15 cellular contexts compared by ENCODE assay signal in the genomic region with DNA sequence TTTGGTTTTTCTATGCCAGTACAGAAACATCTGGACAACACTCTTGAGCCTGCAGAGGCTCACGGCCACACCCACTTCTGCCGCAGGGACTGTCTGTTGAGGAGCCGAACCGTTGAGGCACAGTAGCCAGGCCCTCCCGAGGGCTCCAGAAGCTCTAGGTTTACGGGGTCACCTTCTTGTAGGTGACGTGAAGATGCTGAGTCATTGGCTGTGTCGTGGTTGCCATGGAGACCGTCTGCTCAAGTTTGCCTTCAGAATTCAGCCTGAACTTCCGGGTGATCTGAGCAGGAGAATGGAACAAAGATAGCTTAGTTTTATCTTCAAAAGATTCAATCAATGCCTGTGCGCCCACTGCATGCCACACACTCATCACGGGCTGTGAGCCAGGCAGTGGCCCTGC. TPM values are rescaled to one million over a fixed set of nuclear protein-coding genes. Genes with fewer than 3 reads are reported as not detected.
A peak's percentile ranks its signal among the peaks of the same experiment; 100 is the strongest.
DNase-seq lines count a peak whose midpoint lies in the region; ATAC-seq and TF ChIP-seq lines count a peak whose summit lies in the region.
"Had no signal": no experiment of that assay in that cellular context is flagged by ENCODE, and none has a peak within 500 bp of the region (broad histone marks: within the 10 kb centered on the region; RNA-seq: fewer than 3 reads in every experiment).

No MANE protein-coding gene starts in this region.

- H3K4me1 ChIP-seq in lower lobe of right lung = no peaks in the 10 kb centered on the region
- H3K4me1 ChIP-seq: foreskin keratinocyte had no signal

- H3K4me3 Mint-ChIP-seq in Calu3 (ENCODE audit: low read depth, unreplicated experiment) = peak overlapping the region; percentile 27
- H3K4me3 Mint-ChIP-seq in type B pancreatic cell = no peak overlapping the region
- H3K4me3 Mint-ChIP-seq: activated CD4-positive, alpha-beta T cell treated with anti-CD3 and anti-CD28 coated beads, Interleukin-2, amount 10 ng/mL, durations not matched to agents 7 days and 5 days; dendritic cell treated with granulocyte-macrophage colony-stimulating factor and Interleukin-4, amounts not matched to agents 40 ng/mL and 50 ng/mL, for 4 days had no signal

- in situ Hi-C loops in KBM-7 (cut with MboI; ENCODE audit: low pct_unique_long_range_greater_than_20kb, low sequenced_read_pairs) = no loop called here

- peaks cover 57% of the 10 kb centered on the region for H3K36me3 Mint-ChIP-seq in Calu3 (ENCODE audit: insufficient read depth, unreplicated experiment)
- H3K36me3 Mint-ChIP-seq in type B pancreatic cell = peaks cover 59% of the 10 kb centered on the region

- intact Hi-C loops in Calu3 (cut with micrococcal nuclease; ENCODE audit: unreplicated experiment) (no loop called here), lower lobe of right lung (cut with DNase I) (no loop called here)

- BruUV-seq in Calu3 (replicated peaks; lab: Mats Ljungman, UMichigan) = no TSS peak

- peaks cover 36% of the 10 kb centered on the region for H3K36me3 ChIP-seq in lower lobe of right lung
- H3K36me3 ChIP-seq: ovary had no signal

- TF ChIP-seq CTCF in Calu3 (IDR thresholded peaks at IDR 0.05; ENCODE audit: unreplicated experiment) (no peak), lower lobe of right lung (IDR thresholded peaks at IDR 0.05) (no peak), type B pancreatic cell (conservative IDR thresholded peaks at IDR 0.05) (no peak)

- no peaks in the 10 kb centered on the region for H3K27me3 ChIP-seq in lower lobe of right lung (ENCODE audit: low read depth)
- H3K27me3 ChIP-seq: foreskin keratinocyte, ovary had no signal

- ATAC-seq in lower lobe of right lung (no peak), GM18519 (IDR thresholded peaks at IDR 0.05; ENCODE audit: low FRiP score, unreplicated experiment) (no peak)
- ATAC-seq: foreskin keratinocyte, mucosa of descending colon had no signal

- peaks cover 23% of the 10 kb centered on the region for H3K9me3 ChIP-seq in lower lobe of right lung
- H3K9me3 ChIP-seq: ovary had no signal

- H3K27ac Mint-ChIP-seq in Calu3 (ENCODE audit: unreplicated experiment) (peak overlapping the region; percentile 95), type B pancreatic cell (no peak overlapping the region)
- H3K27ac Mint-ChIP-seq: activated CD4-positive, alpha-beta T cell treated with anti-CD3 and anti-CD28 coated beads, Interleukin-2, amount 10 ng/mL, durations not matched to agents 7 days and 5 days; dendritic cell treated with granulocyte-macrophage colony-stimulating factor and Interleukin-4, amounts not matched to agents 40 ng/mL and 50 ng/mL, for 4 days had no signal

- no peak overlapping the region for H3K4me3 ChIP-seq in lower lobe of right lung
- H3K4me3 ChIP-seq: mucosa of descending colon, ovary had no signal

- H3K27me3 Mint-ChIP-seq in Calu3 (ENCODE audit: unreplicated experiment) (no peaks in the 10 kb centered on the region), type B pancreatic cell (no peaks in the 10 kb centered on the region)
- H3K27me3 Mint-ChIP-seq: activated CD4-positive, alpha-beta T cell treated with anti-CD3 and anti-CD28 coated beads, Interleukin-2, amount 10 ng/mL, durations not matched to agents 7 days and 5 days; dendritic cell treated with granulocyte-macrophage colony-stimulating factor and Interleukin-4, amounts not matched to agents 40 ng/mL and 50 ng/mL, for 4 days had no signal

- H3K4me1 Mint-ChIP-seq in Calu3 (ENCODE audit: low read depth, unreplicated experiment) (peaks cover 24% of the 10 kb centered on the region), type B pancreatic cell (ENCODE audit: unreplicated experiment) (no peaks in the 10 kb centered on the region)
- H3K4me1 Mint-ChIP-seq: activated CD4-positive, alpha-beta T cell treated with anti-CD3 and anti-CD28 coated beads, Interleukin-2, amount 10 ng/mL, durations not matched to agents 7 days and 5 days had no signal

- peaks cover 5% of the 10 kb centered on the region for H3K9me3 Mint-ChIP-seq in Calu3 (ENCODE audit: low read depth, unreplicated experiment)
- H3K9me3 Mint-ChIP-seq in type B pancreatic cell = peaks cover 20% of the 10 kb centered on the region

- no peak overlapping the region for H3K27ac ChIP-seq in lower lobe of right lung
- H3K27ac ChIP-seq: foreskin keratinocyte, ovary had no signal

- DNase-seq in Calu3 = peak; percentile 89
- peak; percentile 7 for DNase-seq in LoVo (ENCODE audit: low spot score)
- peak; percentile 34 for DNase-seq in dermis blood vessel endothelial cell
- peak; percentile 36 for DNase-seq in lower lobe of right lung
- DNase-seq in KBM-7 = no peak
- DNase-seq in type B pancreatic cell (ENCODE audit: extremely low spot score, unreplicated experiment) = no peak
- no peak for DNase-seq in NOMO-1 treated with DMSO at 0.1 percent for 48 hours (lab: John Stamatoyannopoulos, UW; ENCODE audit: unreplicated experiment)
- DNase-seq: activated CD4-positive, alpha-beta T cell treated with anti-CD3 and anti-CD28 coated beads, Interleukin-2, amount 10 ng/mL, durations not matched to agents 7 days and 5 days; activated T-cell treated with anti-CD3 and anti-CD28 coated beads, Interleukin-2, amount 50 U/mL, for 48 hours; amniotic stem cell; foreskin keratinocyte had no signal

- CTCF ChIA-PET in Calu3 (lab: Charles Lee) = interaction anchor here (0.6 to 1.6 kb wide), 3 partner anchors 14 to 228 kb away, joined by 3 to 4 read pairs (median 4); a partner anchor contains a TSS

RNA-seq across cellular contexts. Expression of a gene that starts 25.9 kb away (rescaled TPM):
- total RNA-seq in Calu3 (2022) (30.1 and 35.0 TPM in 2 replicates), dermis blood vessel endothelial cell (88.1 and 99.4 TPM in 2 replicates), lower lobe of right lung (44.2 TPM), type B pancreatic cell (ENCODE audit: low replicate concordance) (41.5 and 108 TPM in 2 replicates)
- total RNA-seq: activated CD4-positive, alpha-beta T cell treated with anti-CD3 and anti-CD28 coated beads, Interleukin-2, amount 10 ng/mL, durations not matched to agents 7 days and 5 days had no signal

RNA-seq across cellular contexts. Expression of a gene that starts 52.5 kb away (rescaled TPM):
- 53.6 and 57.5 TPM in 2 replicates for total RNA-seq in Calu3 (2022)
- 37.8 and 46.6 TPM in 2 replicates for total RNA-seq in dermis blood vessel endothelial cell
- total RNA-seq in lower lobe of right lung = 39.8 TPM
- 51.3 and 53.3 TPM in 2 replicates for total RNA-seq in type B pancreatic cell (ENCODE audit: low replicate concordance)

RNA-seq across cellular contexts. Expression of a gene that starts 53.0 kb away (rescaled TPM):
- total RNA-seq in Calu3 (2022) (93.0 and 95.3 TPM in 2 replicates), dermis blood vessel endothelial cell (66.4 and 88.5 TPM in 2 replicates), lower lobe of right lung (62.7 TPM), type B pancreatic cell (ENCODE audit: low replicate concordance) (96.5 and 112 TPM in 2 replicates)

Comparison
In these comparisons a context has a peak if more than half of its experiments do, and no peak if none do; other contexts are left out.
1. DNase-seq: peak in Calu3 (single experiment), LoVo (single experiment), dermis blood vessel endothelial cell (single experiment) and lower lobe of right lung (single experiment); none in KBM-7 (single experiment), type B pancreatic cell (single experiment) and NOMO-1 treated with DMSO at 0.1 percent for 48 hours (single experiment).